In genomic region chr19:48321372-48321621, GRCh38 we compare ENCODE assay signal across 8 cellular contexts. TPM values are rescaled to one million over a fixed set of nuclear protein-coding genes. Genes with fewer than 3 reads are reported as not detected.
A peak's percentile ranks its signal among the peaks of the same experiment; 100 is the strongest.
DNase-seq lines count a peak whose midpoint lies in the region; ATAC-seq and TF ChIP-seq lines count a peak whose summit lies in the region.

No MANE protein-coding gene starts in this region.

- peaks cover 54% of the 10 kb centered on the region for H3K4me1 Mint-ChIP-seq in activated CD4-positive, alpha-beta memory T cell treated with anti-CD3 and anti-CD28 coated beads, Interleukin-2, amount 10 ng/mL, durations not matched to agents 7 days and 5 days
- H3K4me1 Mint-ChIP-seq in memory B cell, result peaks cover 35% of the 10 kb centered on the region

- no peak for TF ChIP-seq CTCF in AG04449 (IDR thresholded peaks at IDR 0.05; ENCODE audit: insufficient read depth, low read length, missing control alignments)

- POLR2A ChIA-PET in AG04449 (lab: Yijun Ruan, JAX), result interaction anchor here (1.7 kb wide), 1 partner anchor 12 kb away, joined by 15 read pairs; no protein-coding TSS in a partner anchor
- POLR2A ChIA-PET in activated CD4-positive, alpha-beta memory T cell treated with anti-CD3 and anti-CD28 coated beads, Interleukin-2, amount 10 ng/mL, durations not matched to agents 7 days and 5 days (lab: Charles Lee), result interaction anchor here (1.1 to 8.5 kb wide), 9 partner anchors 11 to 152 kb away, joined by 3 to 265 read pairs (median 8); partner anchors contain the start of genes CARD8, SYNGR4 and TMEM143

- H3K4me3 Mint-ChIP-seq in activated CD4-positive, alpha-beta memory T cell treated with anti-CD3 and anti-CD28 coated beads, Interleukin-2, amount 10 ng/mL, durations not matched to agents 7 days and 5 days, result peak overlapping the region; percentile 83
- H3K4me3 Mint-ChIP-seq in memory B cell, result peak overlapping the region; percentile 90

- DNase-seq in AG04449 (ENCODE audit: low read depth, low spot score) (no peak), NCI-H82 treated with DMSO at 0.1 percent for 48 hours (lab: John Stamatoyannopoulos, UW; ENCODE audit: unreplicated experiment) (peak; percentile 98), ecto neural progenitor cell (ENCODE audit: low spot score) (peak; percentile 98), memory B cell (ENCODE audit: low spot score in 2 of 2) (peak; percentile 85 to 93)
- DNase-seq in activated CD4-positive, alpha-beta memory T cell treated with anti-CD3 and anti-CD28 coated beads, Interleukin-2, amount 10 ng/mL, durations not matched to agents 7 days and 5 days, result peak; percentile 99
- peak; percentile 89 for DNase-seq in stimulated activated CD8-positive, alpha-beta memory T cell treated with anti-CD3 and anti-CD28 coated beads, Interleukin-12 subunit alpha, Interleukin-12 subunit beta, amount 100 ng/mL, for 24 hours (ENCODE audit: extremely low read depth)

- no peaks in the 10 kb centered on the region for H3K9me3 Mint-ChIP-seq in activated CD4-positive, alpha-beta memory T cell treated with anti-CD3 and anti-CD28 coated beads, Interleukin-2, amount 10 ng/mL, durations not matched to agents 7 days and 5 days
- peaks cover 1% of the 10 kb centered on the region for H3K9me3 Mint-ChIP-seq in memory B cell

- CTCF ChIA-PET in AG04449 (lab: Yijun Ruan, JAX), result interaction anchor here (0.6 to 9.6 kb wide), 14 partner anchors 10 to 268 kb away, joined by 3 to 213 read pairs (median 4); partner anchors contain the start of gene KDELR1
- CTCF ChIA-PET in activated CD4-positive, alpha-beta memory T cell treated with anti-CD3 and anti-CD28 coated beads, Interleukin-2, amount 10 ng/mL, durations not matched to agents 7 days and 5 days (lab: Charles Lee), result interaction anchor here (0.6 to 10.0 kb wide), 12 partner anchors 9 to 1268 kb away, joined by 3 to 342 read pairs (median 4); partner anchors contain the start of genes KDELR1, SYNGR4 and TMEM143

- peaks cover 16% of the 10 kb centered on the region for H3K36me3 Mint-ChIP-seq in activated CD4-positive, alpha-beta memory T cell treated with anti-CD3 and anti-CD28 coated beads, Interleukin-2, amount 10 ng/mL, durations not matched to agents 7 days and 5 days (ENCODE audit: low read depth)
- peaks cover 6% of the 10 kb centered on the region for H3K36me3 Mint-ChIP-seq in memory B cell

- H3K27ac Mint-ChIP-seq in activated CD4-positive, alpha-beta memory T cell treated with anti-CD3 and anti-CD28 coated beads, Interleukin-2, amount 10 ng/mL, durations not matched to agents 7 days and 5 days, result peak overlapping the region; percentile 98
- peak overlapping the region; percentile 98 for H3K27ac Mint-ChIP-seq in memory B cell

- peak overlapping the region; percentile 67 for H3K4me3 ChIP-seq in AG04449 (ENCODE audit: low read depth, low read length)

- H3K27me3 Mint-ChIP-seq in activated CD4-positive, alpha-beta memory T cell treated with anti-CD3 and anti-CD28 coated beads, Interleukin-2, amount 10 ng/mL, durations not matched to agents 7 days and 5 days, result no peaks in the 10 kb centered on the region
- no peaks in the 10 kb centered on the region for H3K27me3 Mint-ChIP-seq in memory B cell

- ATAC-seq in GM19025 (IDR thresholded peaks at IDR 0.05; ENCODE audit: low read depth, unreplicated experiment), result peak; percentile 47
- peak; percentile 42 for ATAC-seq in HG03571 (IDR thresholded peaks at IDR 0.05; ENCODE audit: unreplicated experiment)
- ATAC-seq in memory B cell (ENCODE audit: low read depth), result peak; percentile 57

RNA-seq across cellular contexts. Expression of gene EMP3, which starts 4.1 kb away (rescaled TPM):
- total RNA-seq in activated CD4-positive, alpha-beta memory T cell treated with anti-CD3 and anti-CD28 coated beads, Interleukin-2, amount 10 ng/mL, durations not matched to agents 7 days and 5 days, result 100 to 1,000 TPM; 418 to 447 TPM

RNA-seq across cellular contexts. Expression of gene TMEM143, which starts 42.4 kb away (rescaled TPM):
- 10 to 100 TPM; 17.4 to 18.2 TPM for total RNA-seq in activated CD4-positive, alpha-beta memory T cell treated with anti-CD3 and anti-CD28 coated beads, Interleukin-2, amount 10 ng/mL, durations not matched to agents 7 days and 5 days

RNA-seq across cellular contexts. Expression of gene SYNGR4, which starts 42.9 kb away (rescaled TPM):
- total RNA-seq in activated CD4-positive, alpha-beta memory T cell treated with anti-CD3 and anti-CD28 coated beads, Interleukin-2, amount 10 ng/mL, durations not matched to agents 7 days and 5 days, result under 1 TPM in 1 of 2 experiments, not detected in 1; 0.28 TPM

RNA-seq across cellular contexts. Expression of gene ZNF114, which starts 51.4 kb away (rescaled TPM):
- total RNA-seq in activated CD4-positive, alpha-beta memory T cell treated with anti-CD3 and anti-CD28 coated beads, Interleukin-2, amount 10 ng/mL, durations not matched to agents 7 days and 5 days, result under 1 TPM; 0.15 to 0.20 TPM
